In genomic region chr21:39644069-39644468, GRCh38 we compare ENCODE assay signal across 15 cellular contexts. TPM values are rescaled to one million over a fixed set of nuclear protein-coding genes. Genes with fewer than 3 reads are reported as not detected.
A peak's percentile ranks its signal among the peaks of the same experiment; 100 is the strongest.
DNase-seq lines count a peak whose midpoint lies in the region; ATAC-seq and TF ChIP-seq lines count a peak whose summit lies in the region.
"Had no signal": no experiment of that assay in that cellular context is flagged by ENCODE, and none has a peak within 500 bp of the region (broad histone marks: within the 10 kb centered on the region; RNA-seq: fewer than 3 reads in every experiment).

No MANE protein-coding gene starts in this region.

- WGBS in neuronal stem cell (ENCODE audit: extremely low coverage in 2 of 2, insufficient read length in 2 of 2, insufficient replicate concordance in 1 of 2), 2 donors: no CpG with 5 or more reads among the region's 5 CpGs
- WGBS in adrenal gland, 4 donors: 66 to 80% (median 76%) methylated on average over 5 of the region's 5 CpGs

- H3K4me3 Mint-ChIP-seq in endothelial cell (ENCODE audit: unreplicated experiment): no peak overlapping the region
- H3K4me3 Mint-ChIP-seq in activated CD8-positive, alpha-beta T cell treated with anti-CD3 and anti-CD28 coated beads for 36 hours: no peak overlapping the region
- H3K4me3 Mint-ChIP-seq: CD8-positive, alpha-beta memory T cell had no signal

- H3K9me3 ChIP-seq in Peyer's patch (no peaks in the 10 kb centered on the region), neuronal stem cell (replicated peaks in 1 of 2; ENCODE audit: control insufficient read depth in 2 of 2, insufficient read depth in 1 of 2, low read depth in 1 of 2, low read length in 2 of 2) (no peaks in the 10 kb centered on the region), adrenal gland (replicated peaks in 1 of 3) (no peaks in the 10 kb centered on the region)

- no peak for DNase-seq in Peyer's patch
- DNase-seq in endothelial cell (ENCODE audit: low spot score): no peak
- DNase-seq in neuronal stem cell (ENCODE audit: low spot score): no peak
- no peak for DNase-seq in activated CD8-positive, alpha-beta T cell treated with anti-CD3 and anti-CD28 coated beads for 36 hours
- DNase-seq in adrenal gland: no peak
- DNase-seq: CD8-positive, alpha-beta memory T cell; DMS 273 treated with DMSO at 0.1 percent for 48 hours; EL; HCEC 1CT; NCI-H2227 treated with DMSO at 0.1 percent for 48 hours; NCI-H524 treated with DMSO at 0.1 percent for 48 hours had no signal

- peaks cover 0 to 20% (median 0%) of the 10 kb centered on the region in 4 donors for H3K4me1 ChIP-seq in Peyer's patch
- peaks cover 9 to 14% of the 10 kb centered on the region in 2 donors for H3K4me1 ChIP-seq in neuronal stem cell (ENCODE audit: control insufficient read depth in 2 of 2, insufficient read depth in 1 of 2, low read depth in 1 of 2, low read length in 2 of 2)
- no peaks in the 10 kb centered on the region for H3K4me1 ChIP-seq in adrenal gland (replicated peaks in 1 of 2)

- no peaks in the 10 kb centered on the region for H3K9me3 Mint-ChIP-seq in endothelial cell (ENCODE audit: unreplicated experiment)
- no peaks in the 10 kb centered on the region for H3K9me3 Mint-ChIP-seq in activated CD8-positive, alpha-beta T cell treated with anti-CD3 and anti-CD28 coated beads for 36 hours

- H3K4ac ChIP-seq in neuronal stem cell (ENCODE audit: low read length): no peak overlapping the region

- H4K8ac ChIP-seq in neuronal stem cell (ENCODE audit: low read depth, low read length): no peak overlapping the region

- peaks cover 6% of the 10 kb centered on the region for H3K27me3 Mint-ChIP-seq in endothelial cell (ENCODE audit: unreplicated experiment)
- H3K27me3 Mint-ChIP-seq in activated CD8-positive, alpha-beta T cell treated with anti-CD3 and anti-CD28 coated beads for 36 hours: no peaks in the 10 kb centered on the region

- H2AFZ ChIP-seq in neuronal stem cell (ENCODE audit: low read length): no peak overlapping the region

- no peak overlapping the region for H3K18ac ChIP-seq in neuronal stem cell (ENCODE audit: low read length)

- intact Hi-C loops in activated CD8-positive, alpha-beta T cell treated with anti-CD3 and anti-CD28 coated beads for 36 hours (cut with micrococcal nuclease): no loop called here
- intact Hi-C loops in adrenal gland (cut with DNase I): no loop called here

- no peak overlapping the region for H2BK120ac ChIP-seq in neuronal stem cell (ENCODE audit: low read depth, low read length)

- POLR2A ChIA-PET in activated CD8-positive, alpha-beta T cell treated with anti-CD3 and anti-CD28 coated beads for 36 hours (lab: Charles Lee): no interaction called here

- peaks cover 67% of the 10 kb centered on the region for H3K4me1 Mint-ChIP-seq in endothelial cell (ENCODE audit: unreplicated experiment)
- H3K4me1 Mint-ChIP-seq in activated CD8-positive, alpha-beta T cell treated with anti-CD3 and anti-CD28 coated beads for 36 hours (ENCODE audit: low read depth): no peaks in the 10 kb centered on the region
- H3K4me1 Mint-ChIP-seq: CD8-positive, alpha-beta memory T cell had no signal

- TF ChIP-seq POLR2A in Peyer's patch (IDR thresholded peaks at IDR 0.05) (no peak), adrenal gland (IDR thresholded peaks at IDR 0.05) (no peak)

- H3K36me3 Mint-ChIP-seq in endothelial cell (ENCODE audit: low read depth, unreplicated experiment): peaks cover 21% of the 10 kb centered on the region
- no peaks in the 10 kb centered on the region for H3K36me3 Mint-ChIP-seq in activated CD8-positive, alpha-beta T cell treated with anti-CD3 and anti-CD28 coated beads for 36 hours (ENCODE audit: low read depth)
- H3K36me3 Mint-ChIP-seq: CD8-positive, alpha-beta memory T cell had no signal

- no peak overlapping the region for H2BK5ac ChIP-seq in neuronal stem cell (ENCODE audit: low read length)

- no peak overlapping the region for H4K91ac ChIP-seq in neuronal stem cell (ENCODE audit: low read depth, low read length, poor library complexity)

- H3K4me2 ChIP-seq in neuronal stem cell (ENCODE audit: insufficient read depth, low read length, poor library complexity, severe bottlenecking): no peak overlapping the region

- H3K9ac ChIP-seq in neuronal stem cell (ENCODE audit: low read depth, low read length, poor library complexity): no peak overlapping the region

- CTCF ChIA-PET in activated CD8-positive, alpha-beta T cell treated with anti-CD3 and anti-CD28 coated beads for 36 hours (lab: Charles Lee): no interaction called here

- H3K27me3 ChIP-seq in Peyer's patch: no peaks in the 10 kb centered on the region
- H3K27me3 ChIP-seq in neuronal stem cell (ENCODE audit: control insufficient read depth in 3 of 3, insufficient read depth in 3 of 3, low read depth in 1 of 3, low read length in 3 of 3): no peaks in the 10 kb centered on the region
- H3K27me3 ChIP-seq in adrenal gland: peaks cover 4% of the 10 kb centered on the region

- no peak overlapping the region for H2AK5ac ChIP-seq in neuronal stem cell (ENCODE audit: low read depth, low read length)

- TF ChIP-seq CTCF in Peyer's patch (IDR thresholded peaks at IDR 0.05) (no peak), endothelial cell (IDR thresholded peaks at IDR 0.05; ENCODE audit: unreplicated experiment) (no peak), adrenal gland (IDR thresholded peaks at IDR 0.05) (no peak)
- TF ChIP-seq CTCF in activated CD8-positive, alpha-beta T cell treated with anti-CD3 and anti-CD28 coated beads for 36 hours (IDR thresholded peaks at IDR 0.05): no peak

- ATAC-seq in activated CD8-positive, alpha-beta T cell treated with anti-CD3 and anti-CD28 coated beads for 36 hours: no peak
- ATAC-seq in HG02970 (IDR thresholded peaks at IDR 0.05; ENCODE audit: low FRiP score, unreplicated experiment) (no peak), GM21786 (IDR thresholded peaks at IDR 0.05; ENCODE audit: unreplicated experiment) (no peak)
- ATAC-seq: K562 had no signal

- peak overlapping the region; percentile 25 for H2BK12ac ChIP-seq in neuronal stem cell (ENCODE audit: low read length)

- H3K14ac ChIP-seq in neuronal stem cell (ENCODE audit: low read length): no peak overlapping the region

- H3K23ac ChIP-seq in neuronal stem cell (ENCODE audit: low read depth, low read length, poor library complexity): no peak overlapping the region

- H3K4me3 ChIP-seq in Peyer's patch: peak overlapping the region in 3 of 4 donors; percentile 17 to 56 (median 51)
- no peak overlapping the region for H3K4me3 ChIP-seq in neuronal stem cell (ENCODE audit: low read length in 2 of 2)
- no peak overlapping the region for H3K4me3 ChIP-seq in adrenal gland
- H3K4me3 ChIP-seq: K562 had no signal

- H3K36me3 ChIP-seq in Peyer's patch (peaks cover 0 to 22% (median 0%) of the 10 kb centered on the region in 3 donors), neuronal stem cell (replicated peaks in 1 of 2; ENCODE audit: control insufficient read depth in 2 of 2, insufficient read depth in 2 of 2, low read length in 2 of 2) (no peaks in the 10 kb centered on the region), adrenal gland (replicated peaks in 1 of 2) (no peaks in the 10 kb centered on the region)

- H3K27ac ChIP-seq in Peyer's patch (peak overlapping the region in 3 of 4 donors; percentile 55 to 72 (median 61)), neuronal stem cell (replicated peaks; ENCODE audit: low read length) (no peak overlapping the region), adrenal gland (no peak overlapping the region)

- peaks cover 2% of the 10 kb centered on the region for H3K79me1 ChIP-seq in neuronal stem cell (ENCODE audit: low read depth, low read length)

- peak overlapping the region; percentile 88 for H3K27ac Mint-ChIP-seq in endothelial cell (ENCODE audit: unreplicated experiment)
- H3K27ac Mint-ChIP-seq in activated CD8-positive, alpha-beta T cell treated with anti-CD3 and anti-CD28 coated beads for 36 hours: no peak overlapping the region
- H3K27ac Mint-ChIP-seq: CD8-positive, alpha-beta memory T cell had no signal

- H2BK15ac ChIP-seq in neuronal stem cell (ENCODE audit: low read length): no peak overlapping the region

RNA-seq across cellular contexts. Expression of gene B3GALT5, which starts 31.3 kb away (rescaled TPM):
- total RNA-seq in Peyer's patch (100 to 1,000 TPM in 3 of 4 donors, 10 to 100 TPM in 1; 16.5 to 147 (median 125) TPM), endothelial cell (ENCODE audit: unreplicated experiment) (7.3 TPM), adrenal gland (under 1 TPM in 6 of 8 donors, not detected in 2; 0.08 to 0.60 (median 0.23) TPM)
- 0.75 TPM for polyA plus RNA-seq in neuronal stem cell (2013, experiment 1 of 2)
- 0.83 TPM for polyA plus RNA-seq in neuronal stem cell (2013, experiment 2 of 2)
- total RNA-seq in activated CD8-positive, alpha-beta T cell treated with anti-CD3 and anti-CD28 coated beads for 36 hours: not detected
- under 1 TPM; 0.07 to 0.56 (median 0.33) TPM for polyA plus RNA-seq in adrenal gland
- total RNA-seq: CD8-positive, alpha-beta memory T cell; SK-MEL-5 had no signal
- polyA plus RNA-seq: CD8-positive, alpha-beta memory T cell; K562 had no signal

Comparison
In these comparisons a context has a peak if more than half of its experiments do, and no peak if none do; other contexts are left out.
1. H3K27ac ChIP-seq: peak in Peyer's patch (3 of 4); none in neuronal stem cell (single experiment) and adrenal gland (0 of 5).
2. H3K4me3 ChIP-seq: peak in Peyer's patch (3 of 4); none in neuronal stem cell (0 of 2) and adrenal gland (0 of 4).